Comparison of ENCODE assay signal across 23 cellular contexts in the genomic region with DNA sequence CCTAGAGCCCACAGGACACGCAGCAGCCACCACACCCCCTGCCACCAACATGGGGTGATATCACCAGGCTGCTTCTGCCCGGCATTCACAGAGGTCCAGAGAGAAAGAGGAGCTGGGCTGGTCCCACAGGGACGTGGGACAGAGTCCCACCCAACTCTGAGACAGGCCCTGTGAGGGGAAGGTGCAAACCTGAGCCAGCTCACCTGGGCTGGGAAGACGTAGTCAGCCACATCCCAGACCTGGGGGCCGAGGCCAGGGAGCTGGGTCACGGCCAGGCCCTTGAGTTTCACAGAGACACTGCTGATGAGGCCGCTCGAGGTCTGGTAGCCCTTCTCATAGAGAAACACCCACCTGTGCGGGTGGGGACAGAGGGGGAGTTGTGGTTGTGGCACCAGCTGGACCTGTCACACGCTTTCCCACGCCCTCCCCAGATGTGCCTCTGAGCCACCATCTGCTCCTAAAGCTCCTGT. TPM values are rescaled to one million over a fixed set of nuclear protein-coding genes. Genes with fewer than 3 reads are reported as not detected.
DNase-seq lines count a peak whose midpoint lies in the region; ATAC-seq and TF ChIP-seq lines count a peak whose summit lies in the region.
"Had no signal": no experiment of that assay in that cellular context is flagged by ENCODE, and none has a peak within 500 bp of the region (broad histone marks: within the 10 kb centered on the region; RNA-seq: fewer than 3 reads in every experiment).

No MANE protein-coding gene starts in this region.

- H3K18ac ChIP-seq in mesenchymal stem cell (ENCODE audit: low read depth in 1 of 2, low read length in 2 of 2), result no peak overlapping the region

- 84% methylated on average over 9 of the region's 11 CpGs for WGBS in mesenchymal stem cell

- H3K27me3 ChIP-seq in DOHH2 (ENCODE audit: control insufficient read depth, low read length) (no peaks in the 10 kb centered on the region), mesenchymal stem cell (ENCODE audit: control insufficient read depth in 1 of 2, insufficient read depth in 1 of 2, low read length in 2 of 2) (peaks cover 4 to 42% of the 10 kb centered on the region in 2 experiments)
- H3K27me3 ChIP-seq: dorsolateral prefrontal cortex, SJSA1 had no signal

- H3K14ac ChIP-seq in mesenchymal stem cell (ENCODE audit: low read length in 2 of 2), result no peak overlapping the region

- H3K23ac ChIP-seq in mesenchymal stem cell (ENCODE audit: low read length in 2 of 2), result no peak overlapping the region

- H3K36me3 ChIP-seq in DOHH2 (ENCODE audit: control insufficient read depth, low read length), result no peaks in the 10 kb centered on the region
- peaks cover 0 to 3% of the 10 kb centered on the region in 2 experiments for H3K36me3 ChIP-seq in mesenchymal stem cell (ENCODE audit: control insufficient read depth in 1 of 2, insufficient read depth in 2 of 2, low read depth in 1 of 2, low read length in 2 of 2)
- H3K36me3 ChIP-seq: prostate gland, SJSA1 had no signal

- no peaks in the 10 kb centered on the region for H3K36me3 Mint-ChIP-seq in activated CD8-positive, alpha-beta T cell treated with anti-CD3 and anti-CD28 coated beads, Interleukin-2, amount 10 ng/mL, durations not matched to agents 7 days and 5 days (ENCODE audit: low read depth)
- H3K36me3 Mint-ChIP-seq: CD8-positive, alpha-beta memory T cell; type B pancreatic cell had no signal

- no peak overlapping the region for H4K8ac ChIP-seq in mesenchymal stem cell (ENCODE audit: low read length)

- H3K4me2 ChIP-seq in DOHH2 (ENCODE audit: low read length) (peak overlapping the region; percentile 70), mesenchymal stem cell (ENCODE audit: low read length, poor library complexity, severe bottlenecking) (no peak overlapping the region)

- no peak overlapping the region for H3K9ac ChIP-seq in mesenchymal stem cell (ENCODE audit: low read length)

- H2BK12ac ChIP-seq in mesenchymal stem cell (ENCODE audit: low read length in 2 of 2), result no peak overlapping the region

- peaks cover 3% of the 10 kb centered on the region; the same call in 1 of the 2 replicates for H3F3A ChIP-seq in DOHH2 (ENCODE audit: control insufficient read depth, insufficient read depth)

- no peaks in the 10 kb centered on the region for H4K20me1 ChIP-seq in DOHH2 (ENCODE audit: control insufficient read depth, insufficient read depth, low read depth, low read length)

- ATAC-seq in HG03060 (IDR thresholded peaks at IDR 0.05; ENCODE audit: low read depth, unreplicated experiment) (peak; percentile 53), GM21576 (IDR thresholded peaks at IDR 0.05; ENCODE audit: unreplicated experiment) (no peak), HG03039 (IDR thresholded peaks at IDR 0.05; ENCODE audit: unreplicated experiment) (no peak)
- ATAC-seq in activated CD8-positive, alpha-beta T cell treated with anti-CD3 and anti-CD28 coated beads, Interleukin-2, amount 10 ng/mL, durations not matched to agents 7 days and 5 days, result no peak
- ATAC-seq: left ventricle myocardium superior had no signal

- H3K9me3 ChIP-seq in DOHH2 (ENCODE audit: control insufficient read depth, insufficient read depth, low read length), result no peaks in the 10 kb centered on the region
- no peaks in the 10 kb centered on the region for H3K9me3 ChIP-seq in mesenchymal stem cell (ENCODE audit: control insufficient read depth, low read length)
- H3K9me3 ChIP-seq: prostate gland, SJSA1 had no signal

- no peaks in the 10 kb centered on the region for H3K4me1 Mint-ChIP-seq in activated CD8-positive, alpha-beta T cell treated with anti-CD3 and anti-CD28 coated beads, Interleukin-2, amount 10 ng/mL, durations not matched to agents 7 days and 5 days (ENCODE audit: low read depth)
- H3K4me1 Mint-ChIP-seq: activated CD4-positive, alpha-beta memory T cell treated with anti-CD3 and anti-CD28 coated beads, Interleukin-2, amount 10 ng/mL, durations not matched to agents 7 days and 5 days; CD8-positive, alpha-beta memory T cell had no signal

- no peak overlapping the region for H3K4me3 Mint-ChIP-seq in activated CD8-positive, alpha-beta T cell treated with anti-CD3 and anti-CD28 coated beads, Interleukin-2, amount 10 ng/mL, durations not matched to agents 7 days and 5 days
- H3K4me3 Mint-ChIP-seq: activated CD4-positive, alpha-beta memory T cell treated with anti-CD3 and anti-CD28 coated beads, Interleukin-2, amount 10 ng/mL, durations not matched to agents 7 days and 5 days; CD8-positive, alpha-beta memory T cell; HFFc6; T-helper 1 cell treated with Interleukin-12 subunit alpha and Interleukin-12 subunit beta and Interleukin-4 antibody, amounts not matched to agents 30 μg/mL and 1 μg/mL, for 36 hours; type B pancreatic cell had no signal

- no peak overlapping the region for H2AK5ac ChIP-seq in mesenchymal stem cell (ENCODE audit: low read length, severe bottlenecking)

- peak overlapping the region; percentile 46 for H3K4me3 ChIP-seq in DOHH2 (ENCODE audit: low read length)
- no peak overlapping the region for H3K4me3 ChIP-seq in mesenchymal stem cell (ENCODE audit: insufficient read depth in 1 of 2, low read depth in 1 of 2, low read length in 2 of 2)
- H3K4me3 ChIP-seq: dorsolateral prefrontal cortex, prostate gland, SJSA1 had no signal

- H3K4ac ChIP-seq in mesenchymal stem cell (ENCODE audit: low read depth in 1 of 2, low read length in 2 of 2), result no peak overlapping the region

- CTCF ChIA-PET in activated CD8-positive, alpha-beta T cell treated with anti-CD3 and anti-CD28 coated beads, Interleukin-2, amount 10 ng/mL, durations not matched to agents 7 days and 5 days (lab: Charles Lee), result interaction anchor here (1.3 to 3.3 kb wide), 2 partner anchors 59 to 167 kb away, joined by 6 to 10 read pairs; partner anchors contain the start of gene NCBP3

- POLR2A ChIA-PET in activated CD8-positive, alpha-beta T cell treated with anti-CD3 and anti-CD28 coated beads, Interleukin-2, amount 10 ng/mL, durations not matched to agents 7 days and 5 days (lab: Charles Lee), result interaction anchor here (0.6 to 0.9 kb wide), 2 partner anchors 59 to 114 kb away, joined by 3 read pairs; no protein-coding TSS in a partner anchor

- no peak overlapping the region for H4K91ac ChIP-seq in mesenchymal stem cell (ENCODE audit: low read length)

- no peak overlapping the region for H2BK5ac ChIP-seq in mesenchymal stem cell (ENCODE audit: low read depth, low read length, poor library complexity, severe bottlenecking)

- peak overlapping the region; percentile 41 for H2BK15ac ChIP-seq in mesenchymal stem cell (ENCODE audit: low read depth, poor library complexity, severe bottlenecking)

- H3K27ac ChIP-seq in DOHH2 (ENCODE audit: low read depth, low read length) (no peak overlapping the region; the same call in 1 of the 2 replicates), mesenchymal stem cell (ENCODE audit: low read length, poor library complexity, severe bottlenecking) (no peak overlapping the region)
- H3K27ac ChIP-seq: dorsolateral prefrontal cortex, prostate gland, SJSA1, VCaP had no signal

- in situ Hi-C loops in ACHN (cut with HindIII; ENCODE audit: low pct_ligation_motif_present, low pct_unique_long_range_greater_than_20kb, low sequenced_read_pairs), result no loop called here

- H3K9me2 ChIP-seq in DOHH2 (replicated peaks; ENCODE audit: control insufficient read depth, low read length), result no peaks in the 10 kb centered on the region

- TF ChIP-seq CTCF in DOHH2 (IDR thresholded peaks at IDR 0.05; ENCODE audit: low read depth, low read length, poor library complexity, severe bottlenecking), result no peak

- no peak overlapping the region for H2BK120ac ChIP-seq in mesenchymal stem cell (ENCODE audit: low read depth, low read length)

- H3K79me1 ChIP-seq in mesenchymal stem cell (replicated peaks; ENCODE audit: low read length, poor library complexity, severe bottlenecking), result no peaks in the 10 kb centered on the region

- no peaks in the 10 kb centered on the region for H3K27me3 Mint-ChIP-seq in activated CD8-positive, alpha-beta T cell treated with anti-CD3 and anti-CD28 coated beads, Interleukin-2, amount 10 ng/mL, durations not matched to agents 7 days and 5 days (ENCODE audit: low read depth)
- H3K27me3 Mint-ChIP-seq: activated CD4-positive, alpha-beta memory T cell treated with anti-CD3 and anti-CD28 coated beads, Interleukin-2, amount 10 ng/mL, durations not matched to agents 7 days and 5 days; CD8-positive, alpha-beta memory T cell; type B pancreatic cell had no signal

- H3K27ac Mint-ChIP-seq in activated CD8-positive, alpha-beta T cell treated with anti-CD3 and anti-CD28 coated beads, Interleukin-2, amount 10 ng/mL, durations not matched to agents 7 days and 5 days, result no peak overlapping the region
- H3K27ac Mint-ChIP-seq: activated CD4-positive, alpha-beta memory T cell treated with anti-CD3 and anti-CD28 coated beads, Interleukin-2, amount 10 ng/mL, durations not matched to agents 7 days and 5 days; CD8-positive, alpha-beta memory T cell; HFFc6; T-helper 1 cell treated with Interleukin-12 subunit alpha and Interleukin-12 subunit beta and Interleukin-4 antibody, amounts not matched to agents 30 μg/mL and 1 μg/mL, for 36 hours; type B pancreatic cell had no signal

- H3K4me1 ChIP-seq in DOHH2 (ENCODE audit: control insufficient read depth, low read length) (peaks cover 18% of the 10 kb centered on the region), mesenchymal stem cell (ENCODE audit: control insufficient read depth, insufficient read depth, low read depth, low read length) (peaks cover 14% of the 10 kb centered on the region)
- H3K4me1 ChIP-seq: prostate gland, SJSA1 had no signal

- peak; percentile 72 for DNase-seq in NCI-H82 treated with DMSO at 0.1 percent for 48 hours (lab: John Stamatoyannopoulos, UW; ENCODE audit: unreplicated experiment)
- DNase-seq in mesenchymal stem cell, result no peak
- no peak for DNase-seq in activated CD8-positive, alpha-beta T cell treated with anti-CD3 and anti-CD28 coated beads, Interleukin-2, amount 10 ng/mL, durations not matched to agents 7 days and 5 days
- DNase-seq in ACHN, result no peak
- DNase-seq: activated CD4-positive, alpha-beta memory T cell treated with anti-CD3 and anti-CD28 coated beads, Interleukin-2, amount 10 ng/mL, durations not matched to agents 7 days and 5 days; activated naive CD4-positive, alpha-beta T cell treated with Interleukin-2 at 50 U/mL for 16 hours; caudate nucleus; CD8-positive, alpha-beta memory T cell; dorsolateral prefrontal cortex; foreskin fibroblast; HFFc6; left ventricle myocardium superior; NCI-H774; stimulated activated naive CD4-positive, alpha-beta T cell treated with Interleukin-2 at 50 U/mL for 16 hours had no signal

- no peaks in the 10 kb centered on the region for H3K79me2 ChIP-seq in DOHH2 (ENCODE audit: control insufficient read depth, low read length)

- H3K9me3 Mint-ChIP-seq in activated CD8-positive, alpha-beta T cell treated with anti-CD3 and anti-CD28 coated beads, Interleukin-2, amount 10 ng/mL, durations not matched to agents 7 days and 5 days (ENCODE audit: insufficient read depth), result no peaks in the 10 kb centered on the region
- H3K9me3 Mint-ChIP-seq: activated CD4-positive, alpha-beta memory T cell treated with anti-CD3 and anti-CD28 coated beads, Interleukin-2, amount 10 ng/mL, durations not matched to agents 7 days and 5 days; CD8-positive, alpha-beta memory T cell; HFFc6; T-helper 1 cell treated with Interleukin-12 subunit alpha and Interleukin-12 subunit beta and Interleukin-4 antibody, amounts not matched to agents 30 μg/mL and 1 μg/mL, for 36 hours; type B pancreatic cell had no signal

- H2AFZ ChIP-seq in mesenchymal stem cell (ENCODE audit: low read depth, low read length), result no peak overlapping the region

RNA-seq across cellular contexts. Expression of gene P2RX1, which starts 11.2 kb away (rescaled TPM):
- 0.47 TPM for polyA plus RNA-seq in mesenchymal stem cell (2013, experiment 1 of 2)
- polyA plus RNA-seq in mesenchymal stem cell (2013, experiment 2 of 2), result 0.49 TPM
- 1 to 10 TPM; 1.1 TPM for total RNA-seq in activated CD8-positive, alpha-beta T cell treated with anti-CD3 and anti-CD28 coated beads, Interleukin-2, amount 10 ng/mL, durations not matched to agents 7 days and 5 days
- polyA plus RNA-seq: CD8-positive, alpha-beta memory T cell had no signal

RNA-seq across cellular contexts. Expression of gene CAMKK1, which starts 12.2 kb away (rescaled TPM):
- polyA plus RNA-seq in mesenchymal stem cell (2013, experiment 1 of 2), result 3.0 TPM
- polyA plus RNA-seq in mesenchymal stem cell (2013, experiment 2 of 2), result 2.6 TPM
- total RNA-seq in activated CD8-positive, alpha-beta T cell treated with anti-CD3 and anti-CD28 coated beads, Interleukin-2, amount 10 ng/mL, durations not matched to agents 7 days and 5 days, result 1 to 10 TPM; 3.3 to 4.0 TPM

RNA-seq across cellular contexts. Expression of gene NCBP3, which starts 59.0 kb away (rescaled TPM):
- 20.3 TPM for polyA plus RNA-seq in mesenchymal stem cell (2013, experiment 1 of 2)
- polyA plus RNA-seq in mesenchymal stem cell (2013, experiment 2 of 2), result 19.5 TPM
- total RNA-seq in activated CD8-positive, alpha-beta T cell treated with anti-CD3 and anti-CD28 coated beads, Interleukin-2, amount 10 ng/mL, durations not matched to agents 7 days and 5 days, result 10 to 100 TPM; 39.1 to 42.6 TPM

RNA-seq across cellular contexts. Expression of gene ATP2A3, which starts 59.2 kb away (rescaled TPM):
- polyA plus RNA-seq in mesenchymal stem cell (2013, experiment 1 of 2), result 1.7 TPM
- polyA plus RNA-seq in mesenchymal stem cell (2013, experiment 2 of 2), result 1.5 TPM
- 100 to 1,000 TPM; 341 to 354 TPM for total RNA-seq in activated CD8-positive, alpha-beta T cell treated with anti-CD3 and anti-CD28 coated beads, Interleukin-2, amount 10 ng/mL, durations not matched to agents 7 days and 5 days
